In the genomic region with DNA sequence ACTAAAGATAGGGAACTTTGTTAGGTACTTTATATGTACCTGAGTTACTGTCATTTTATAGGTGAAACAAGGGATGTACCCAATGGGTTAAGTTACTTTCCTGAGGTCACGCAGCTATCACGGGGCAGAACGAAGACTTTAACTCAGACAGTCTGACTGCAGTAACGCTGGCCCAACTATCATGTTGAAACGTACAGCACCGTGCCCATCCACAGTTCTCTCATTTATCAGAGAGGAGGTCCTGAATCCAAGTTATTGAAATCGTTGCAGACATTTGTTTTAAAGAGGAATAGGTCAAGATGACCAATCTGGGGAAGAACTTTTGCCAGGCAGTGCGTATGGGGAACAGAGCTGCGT, we compare ENCODE assay signal across 8 cellular contexts. TPM values are rescaled to one million over a fixed set of nuclear protein-coding genes. Genes with fewer than 3 reads are reported as not detected.
DNase-seq lines count a peak whose midpoint lies in the region; ATAC-seq and TF ChIP-seq lines count a peak whose summit lies in the region.

No MANE protein-coding gene starts in this region.

- no peaks in the 10 kb centered on the region for H3K27me3 Mint-ChIP-seq in activated T-helper 1 cell treated with anti-CD3 and anti-CD28 coated beads, Interleukin-12 subunit alpha, Interleukin-12 subunit beta, Interleukin-2, Interleukin-4 antibody, amounts not matched to agents 30 ng/mL and 10 ng/mL and 1 ng/mL, durations not matched to agents 14 hours and 24 hours and 36 hours (ENCODE audit: insufficient read depth)

- no peak for TF ChIP-seq POLR2A in lower leg skin (IDR thresholded peaks at IDR 0.05)

- H3K4me1 Mint-ChIP-seq in activated T-helper 1 cell treated with anti-CD3 and anti-CD28 coated beads, Interleukin-12 subunit alpha, Interleukin-12 subunit beta, Interleukin-2, Interleukin-4 antibody, amounts not matched to agents 30 ng/mL and 10 ng/mL and 1 ng/mL, durations not matched to agents 14 hours and 24 hours and 36 hours (ENCODE audit: low read depth) = peaks cover 83% of the 10 kb centered on the region

- intact Hi-C loops in activated T-helper 1 cell treated with anti-CD3 and anti-CD28 coated beads, Interleukin-12 subunit alpha, Interleukin-12 subunit beta, Interleukin-2, Interleukin-4 antibody, amounts not matched to agents 30 ng/mL and 10 ng/mL and 1 ng/mL, durations not matched to agents 14 hours and 24 hours and 36 hours (cut with micrococcal nuclease) = loop anchor here (1.0 to 10.0 kb wide), 13 partner anchors 27 to 1403 kb away; a partner anchor contains a TSS
- intact Hi-C loops in lower leg skin (cut with DNase I; ENCODE audit: low total_unique reads) = no loop called here

- peak overlapping the region; percentile 91 for H3K27ac Mint-ChIP-seq in activated T-helper 1 cell treated with anti-CD3 and anti-CD28 coated beads, Interleukin-12 subunit alpha, Interleukin-12 subunit beta, Interleukin-2, Interleukin-4 antibody, amounts not matched to agents 30 ng/mL and 10 ng/mL and 1 ng/mL, durations not matched to agents 14 hours and 24 hours and 36 hours

- H3K36me3 Mint-ChIP-seq in activated T-helper 1 cell treated with anti-CD3 and anti-CD28 coated beads, Interleukin-12 subunit alpha, Interleukin-12 subunit beta, Interleukin-2, Interleukin-4 antibody, amounts not matched to agents 30 ng/mL and 10 ng/mL and 1 ng/mL, durations not matched to agents 14 hours and 24 hours and 36 hours (ENCODE audit: low read depth) = peaks cover 6% of the 10 kb centered on the region

- DNase-seq in activated T-helper 1 cell treated with anti-CD3 and anti-CD28 coated beads, Interleukin-12 subunit alpha, Interleukin-12 subunit beta, Interleukin-2, Interleukin-4 antibody, amounts not matched to agents 30 ng/mL and 10 ng/mL and 1 ng/mL, durations not matched to agents 14 hours and 24 hours and 36 hours (ENCODE audit: low spot score) = no peak
- DNase-seq in lower leg skin (ENCODE audit: low spot score in 2 of 2) = no peak
- no peak for DNase-seq in NCI-H748 treated with DMSO at 0.1 percent for 48 hours (lab: John Stamatoyannopoulos, UW)
- no peak for DNase-seq in NOMO-1 treated with DMSO at 0.1 percent for 48 hours (lab: John Stamatoyannopoulos, UW; ENCODE audit: unreplicated experiment)
- DNase-seq in ecto neural progenitor cell (ENCODE audit: low spot score) = no peak
- DNase-seq in NOMO-1 (lab: John Stamatoyannopoulos, UW; ENCODE audit: unreplicated experiment in 2 of 2) = no peak

- ATAC-seq in GM18870 (IDR thresholded peaks at IDR 0.05; ENCODE audit: unreplicated experiment) = peak; percentile 7
- peak; percentile 6 for ATAC-seq in HG02973 (IDR thresholded peaks at IDR 0.05; ENCODE audit: unreplicated experiment)

- TF ChIP-seq CTCF in lower leg skin (IDR thresholded peaks at IDR 0.05) = no peak

- H3K4me3 ChIP-seq in lower leg skin (ENCODE audit: low read depth, poor library complexity, severe bottlenecking) = peak overlapping the region; percentile 4

- peak overlapping the region; percentile 85 for H3K4me3 Mint-ChIP-seq in activated T-helper 1 cell treated with anti-CD3 and anti-CD28 coated beads, Interleukin-12 subunit alpha, Interleukin-12 subunit beta, Interleukin-2, Interleukin-4 antibody, amounts not matched to agents 30 ng/mL and 10 ng/mL and 1 ng/mL, durations not matched to agents 14 hours and 24 hours and 36 hours

- 1 to 5% methylated on average over 9 of the region's 9 CpGs for WGBS in lower leg skin, 2 donors

- no peaks in the 10 kb centered on the region for H3K9me3 Mint-ChIP-seq in activated T-helper 1 cell treated with anti-CD3 and anti-CD28 coated beads, Interleukin-12 subunit alpha, Interleukin-12 subunit beta, Interleukin-2, Interleukin-4 antibody, amounts not matched to agents 30 ng/mL and 10 ng/mL and 1 ng/mL, durations not matched to agents 14 hours and 24 hours and 36 hours

RNA-seq across cellular contexts. Expression of a gene that starts 0.6 kb away (rescaled TPM):
- total RNA-seq in activated T-helper 1 cell treated with anti-CD3 and anti-CD28 coated beads, Interleukin-12 subunit alpha, Interleukin-12 subunit beta, Interleukin-2, Interleukin-4 antibody, amounts not matched to agents 30 ng/mL and 10 ng/mL and 1 ng/mL, durations not matched to agents 14 hours and 24 hours and 36 hours = 87.8 and 93.4 TPM in 2 replicates
- total RNA-seq in lower leg skin = 10 to 100 TPM; 13.2 to 24.3 (median 15.4) TPM
